Comparison of ENCODE assay signal across 1 cellular context in genomic region chr10:24724381-24725228, GRCh38.
TF ChIP-seq lines count a peak whose summit lies in the region.

No MANE protein-coding gene starts in this region.

TF ChIP-seq in HepG2, 621 proteins besides CTCF, POLR2A, EP300 and RAD21 (continued from another document and continues in another):
- TF ChIP-seq, protein P1, sequence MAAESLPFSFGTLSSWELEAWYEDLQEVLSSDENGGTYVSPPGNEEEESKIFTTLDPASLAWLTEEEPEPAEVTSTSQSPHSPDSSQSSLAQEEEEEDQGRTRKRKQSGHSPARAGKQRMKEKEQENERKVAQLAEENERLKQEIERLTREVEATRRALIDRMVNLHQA (CRISPR knock-in tag; IDR thresholded peaks at IDR 0.05), result no peak
- TF ChIP-seq ZNF33A (CRISPR knock-in tag; IDR thresholded peaks at IDR 0.05; ENCODE audit: borderline replicate concordance) (no peak), ZNF30 (CRISPR knock-in tag; IDR thresholded peaks at IDR 0.05) (no peak), HDAC1 (CRISPR knock-in tag; IDR thresholded peaks at IDR 0.05) (0 out of 2 replicates have a peak, but pooled peaks have one; percentile 16), SKIL (CRISPR knock-in tag; IDR thresholded peaks at IDR 0.05; ENCODE audit: borderline replicate concordance) (peak; percentile 18; the same call in 1 of the 2 replicates), ZNF143 (CRISPR knock-in tag; IDR thresholded peaks at IDR 0.05) (no peak), ZFX (CRISPR knock-in tag; IDR thresholded peaks at IDR 0.05; ENCODE audit: low read depth) (peak; percentile 69), ZNF678 (CRISPR knock-in tag; IDR thresholded peaks at IDR 0.05) (peak; percentile 59; the same call in 1 of the 2 replicates), ADNP (CRISPR knock-in tag; IDR thresholded peaks at IDR 0.05) (no peak), ZMAT3 (CRISPR knock-in tag; conservative IDR thresholded peaks at IDR 0.05) (no peak), ZKSCAN1 (IDR thresholded peaks at IDR 0.05; ENCODE audit: low read length) (no peak), NFAT5 (CRISPR knock-in tag; IDR thresholded peaks at IDR 0.05) (no peak), ZMYM3 (CRISPR knock-in tag; IDR thresholded peaks at IDR 0.05) (no peak), ZNF766 (CRISPR knock-in tag; IDR thresholded peaks at IDR 0.05; ENCODE audit: borderline replicate concordance) (no peak), MIER3 (CRISPR knock-in tag; IDR thresholded peaks at IDR 0.05; ENCODE audit: borderline replicate concordance) (no peak; the same call in 1 of the 2 replicates), ZNF577 (CRISPR knock-in tag; IDR thresholded peaks at IDR 0.05; ENCODE audit: borderline replicate concordance, low read depth) (no peak), PCBP1 (IDR thresholded peaks at IDR 0.05; ENCODE audit: borderline replicate concordance, low read depth, low read length) (0 out of 2 replicates have a peak, but pooled peaks have one; percentile 10), STAG1 (CRISPR knock-in tag; IDR thresholded peaks at IDR 0.05) (no peak), ZNF691 (CRISPR knock-in tag; IDR thresholded peaks at IDR 0.05; ENCODE audit: borderline replicate concordance, low read depth) (no peak), ZNF557 (CRISPR knock-in tag; IDR thresholded peaks at IDR 0.05) (0 out of 2 replicates have a peak, but pooled peaks have one; percentile 11), ZNF484 (CRISPR knock-in tag; IDR thresholded peaks at IDR 0.05; ENCODE audit: borderline replicate concordance, low read depth) (no peak), ZBTB21 (CRISPR knock-in tag; IDR thresholded peaks at IDR 0.05) (no peak), EEA1 (CRISPR knock-in tag; IDR thresholded peaks at IDR 0.05; ENCODE audit: borderline replicate concordance) (no peak), POGZ (CRISPR knock-in tag; IDR thresholded peaks at IDR 0.05) (peak; percentile 43; the same call in 1 of the 2 replicates), ASH2L (IDR thresholded peaks at IDR 0.05; ENCODE audit: insufficient read length, low read depth, low read length) (peak; percentile 49), KDM1A (CRISPR knock-in tag; IDR thresholded peaks at IDR 0.05) (no peak), SMARCE1 (IDR thresholded peaks at IDR 0.05; ENCODE audit: borderline replicate concordance) (no peak), MXI1 (IDR thresholded peaks at IDR 0.05; ENCODE audit: borderline replicate concordance, low read depth, low read length) (peak; percentile 48; the same call in 1 of the 3 replicates), MEIS2 (CRISPR knock-in tag; IDR thresholded peaks at IDR 0.05) (0 out of 2 replicates have a peak, but pooled peaks have one; percentile 34), ATF7 (IDR thresholded peaks at IDR 0.05) (no peak), ATF7 (CRISPR knock-in tag; IDR thresholded peaks at IDR 0.05) (no peak), MZF1 (CRISPR knock-in tag; IDR thresholded peaks at IDR 0.05; ENCODE audit: borderline replicate concordance) (no peak), ZNF878 (CRISPR knock-in tag; IDR thresholded peaks at IDR 0.05) (no peak), SP5 (CRISPR knock-in tag; IDR thresholded peaks at IDR 0.05; ENCODE audit: borderline replicate concordance, low read depth) (peak; percentile 84; the same call in 1 of the 2 replicates), TOE1 (CRISPR knock-in tag; IDR thresholded peaks at IDR 0.05) (no peak), CSRNP1 (CRISPR knock-in tag; IDR thresholded peaks at IDR 0.05) (no peak), GMEB1 (CRISPR knock-in tag; IDR thresholded peaks at IDR 0.05; ENCODE audit: borderline replicate concordance) (no peak), NFKB2 (CRISPR knock-in tag; IDR thresholded peaks at IDR 0.05; ENCODE audit: borderline replicate concordance) (peak; percentile 43; the same call in 1 of the 2 replicates), MED1 (CRISPR knock-in tag; IDR thresholded peaks at IDR 0.05) (peak; percentile 56), GMEB2 (CRISPR knock-in tag; IDR thresholded peaks at IDR 0.05; ENCODE audit: low read depth) (no peak), ZNF501 (CRISPR knock-in tag; IDR thresholded peaks at IDR 0.05) (peak; percentile 62; the same call in 1 of the 2 replicates), ZZZ3 (CRISPR knock-in tag; IDR thresholded peaks at IDR 0.05; ENCODE audit: borderline replicate concordance) (no peak), REXO4 (CRISPR knock-in tag; IDR thresholded peaks at IDR 0.05; ENCODE audit: borderline replicate concordance) (no peak), MED13 (CRISPR knock-in tag; IDR thresholded peaks at IDR 0.05) (no peak), ZNF724P (CRISPR knock-in tag; IDR thresholded peaks at IDR 0.05; ENCODE audit: borderline replicate concordance) (peak; percentile 84), IKZF5 (CRISPR knock-in tag; IDR thresholded peaks at IDR 0.05) (0 out of 2 replicates have a peak, but pooled peaks have one; percentile 20), HNRNPK (IDR thresholded peaks at IDR 0.05; ENCODE audit: low read depth, low read length, poor library complexity, severe bottlenecking) (no peak), SETDB1 (CRISPR knock-in tag; IDR thresholded peaks at IDR 0.05; ENCODE audit: borderline replicate concordance) (no peak), ZNF543 (CRISPR knock-in tag; IDR thresholded peaks at IDR 0.05) (no peak), ZNF747 (CRISPR knock-in tag; IDR thresholded peaks at IDR 0.05; ENCODE audit: borderline replicate concordance) (0 out of 2 replicates have a peak, but pooled peaks have one; percentile 39), ZSCAN22 (CRISPR knock-in tag; IDR thresholded peaks at IDR 0.05) (no peak)
- TF ChIP-seq, protein P2, sequence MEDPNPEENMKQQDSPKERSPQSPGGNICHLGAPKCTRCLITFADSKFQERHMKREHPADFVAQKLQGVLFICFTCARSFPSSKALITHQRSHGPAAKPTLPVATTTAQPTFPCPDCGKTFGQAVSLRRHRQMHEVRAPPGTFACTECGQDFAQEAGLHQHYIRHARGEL (CRISPR knock-in tag; IDR thresholded peaks at IDR 0.05), result no peak
- TF ChIP-seq, protein P3, sequence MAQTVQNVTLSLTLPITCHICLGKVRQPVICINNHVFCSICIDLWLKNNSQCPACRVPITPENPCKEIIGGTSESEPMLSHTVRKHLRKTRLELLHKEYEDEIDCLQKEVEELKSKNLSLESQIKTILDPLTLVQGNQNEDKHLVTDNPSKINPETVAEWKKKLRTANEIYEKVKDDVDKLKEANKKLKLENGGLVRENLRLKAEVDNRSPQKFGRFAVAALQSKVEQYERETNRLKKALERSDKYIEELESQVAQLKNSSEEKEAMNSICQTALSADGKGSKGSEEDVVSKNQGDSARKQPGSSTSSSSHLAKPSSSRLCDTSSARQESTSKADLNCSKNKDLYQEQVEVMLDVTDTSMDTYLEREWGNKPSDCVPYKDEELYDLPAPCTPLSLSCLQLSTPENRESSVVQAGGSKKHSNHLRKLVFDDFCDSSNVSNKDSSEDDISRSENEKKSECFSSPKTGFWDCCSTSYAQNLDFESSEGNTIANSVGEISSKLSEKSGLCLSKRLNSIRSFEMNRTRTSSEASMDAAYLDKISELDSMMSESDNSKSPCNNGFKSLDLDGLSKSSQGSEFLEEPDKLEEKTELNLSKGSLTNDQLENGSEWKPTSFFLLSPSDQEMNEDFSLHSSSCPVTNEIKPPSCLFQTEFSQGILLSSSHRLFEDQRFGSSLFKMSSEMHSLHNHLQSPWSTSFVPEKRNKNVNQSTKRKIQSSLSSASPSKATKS (CRISPR knock-in tag; IDR thresholded peaks at IDR 0.05), result no peak
